Comparison of ENCODE assay signal across 9 cellular contexts in the genomic region with DNA sequence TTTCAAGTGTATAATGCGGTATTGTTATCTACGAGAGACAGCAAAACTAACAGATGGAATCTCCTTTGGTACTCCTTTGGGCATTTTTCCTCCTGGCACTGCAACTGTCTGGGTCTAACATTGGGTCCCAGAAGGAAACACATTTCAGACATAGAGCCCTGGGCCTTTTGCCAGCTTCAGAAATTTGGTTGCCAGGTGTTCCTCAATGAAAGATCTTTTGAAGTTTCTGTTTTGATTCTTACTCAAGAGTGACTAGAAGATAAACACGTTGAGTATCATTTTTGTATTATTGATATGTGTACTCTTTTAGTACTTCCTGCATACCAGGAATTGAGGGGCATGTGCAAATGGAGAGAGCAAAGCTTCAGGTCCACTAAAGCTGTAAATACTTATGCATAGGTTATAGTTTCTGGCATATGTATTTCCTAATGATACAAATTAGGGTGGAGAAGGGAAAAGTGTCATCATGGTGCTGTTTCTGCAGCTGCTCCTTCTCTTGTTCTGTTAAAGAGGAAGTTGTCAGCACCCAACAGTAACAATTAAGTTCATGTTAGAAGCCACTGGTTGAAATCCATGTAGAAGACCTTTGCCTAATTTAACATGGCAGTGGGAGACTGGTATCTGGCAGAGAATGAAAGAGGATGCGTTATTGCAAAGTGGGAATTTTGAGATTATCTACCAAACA. TPM values are rescaled to one million over a fixed set of nuclear protein-coding genes. Genes with fewer than 3 reads are reported as not detected.
DNase-seq lines count a peak whose midpoint lies in the region; ATAC-seq and TF ChIP-seq lines count a peak whose summit lies in the region.
"Had no signal": no experiment of that assay in that cellular context is flagged by ENCODE, and none has a peak within 500 bp of the region (broad histone marks: within the 10 kb centered on the region; RNA-seq: fewer than 3 reads in every experiment).

No MANE protein-coding gene starts in this region.

- H3K79me2 ChIP-seq in SU-DHL-6 (ENCODE audit: insufficient read depth, low read length) = no peaks in the 10 kb centered on the region

- in situ Hi-C loops in G401 (cut with HindIII; ENCODE audit: low sequenced_read_pairs) = no loop called here

- H3K9me2 ChIP-seq in SU-DHL-6 (replicated peaks; ENCODE audit: insufficient read depth, low read length) = no peaks in the 10 kb centered on the region

- H3K27me3 ChIP-seq in SU-DHL-6 (ENCODE audit: low read length) = no peaks in the 10 kb centered on the region

- peak overlapping the region; percentile 24 for H3K9ac ChIP-seq in SU-DHL-6 (ENCODE audit: low read length)

- no peak for TF ChIP-seq CTCF in SU-DHL-6 (IDR thresholded peaks at IDR 0.05; ENCODE audit: insufficient read depth, low read length, poor library complexity, severe bottlenecking)

- no peaks in the 10 kb centered on the region for H4K20me1 ChIP-seq in SU-DHL-6 (ENCODE audit: low read depth, low read length)

- no peaks in the 10 kb centered on the region for H3F3A ChIP-seq in SU-DHL-6 (ENCODE audit: insufficient read depth)

- no peak overlapping the region for H3K4me3 ChIP-seq in SU-DHL-6 (ENCODE audit: insufficient read depth, low read length, poor library complexity, severe bottlenecking)
- H3K4me3 ChIP-seq: thoracic aorta had no signal

- peak overlapping the region; percentile 40 for H3K4me2 ChIP-seq in SU-DHL-6 (ENCODE audit: low read depth, low read length, poor library complexity, severe bottlenecking)

- no peaks in the 10 kb centered on the region for H3K36me3 ChIP-seq in SU-DHL-6 (ENCODE audit: low read length)
- H3K36me3 ChIP-seq: thoracic aorta had no signal

- peak; percentile 72 for ATAC-seq in GM21360 (IDR thresholded peaks at IDR 0.05; ENCODE audit: unreplicated experiment)
- peak; percentile 94 for ATAC-seq in HG03460 (IDR thresholded peaks at IDR 0.05; ENCODE audit: unreplicated experiment)

- no peaks in the 10 kb centered on the region for H3K9me3 ChIP-seq in SU-DHL-6 (ENCODE audit: insufficient read depth, low read length)
- H3K9me3 ChIP-seq: thoracic aorta had no signal

- H2AFZ ChIP-seq in SU-DHL-6 (ENCODE audit: low read depth, low read length, severe bottlenecking) = no peak overlapping the region

- peak overlapping the region; percentile 67 for H3K27ac ChIP-seq in SU-DHL-6 (ENCODE audit: low read depth, low read length)
- H3K27ac ChIP-seq: thoracic aorta had no signal

- DNase-seq in G401 (ENCODE audit: low spot score) (peak; percentile 50), putamen (ENCODE audit: low spot score) (no peak), NCI-H187 treated with DMSO at 0.1 percent for 48 hours (lab: John Stamatoyannopoulos, UW) (no peak), mesenteric fat pad (ENCODE audit: low spot score) (no peak), kidney glomerular epithelial cell (lab: John Stamatoyannopoulos, UW) (no peak)

RNA-seq across cellular contexts. Expression of a gene that starts 53.5 kb away (rescaled TPM):
- total RNA-seq in G401 (2014; rRNA removed; shearing (Covaris generic)) = 36.1 and 43.1 TPM in 2 replicates
- 20.1 TPM for total RNA-seq in mesenteric fat pad

RNA-seq across cellular contexts. Expression of a gene that starts 53.7 kb away (rescaled TPM):
- 9.3 and 23.5 TPM in 2 replicates for total RNA-seq in G401 (2014; rRNA removed; shearing (Covaris generic))
- total RNA-seq in mesenteric fat pad = 16.3 TPM
